25 cellular contexts compared by ENCODE assay signal in genomic region chr11:102886999-102887398, GRCh38. TPM values are rescaled to one million over a fixed set of nuclear protein-coding genes. Genes with fewer than 3 reads are reported as not detected.
DNase-seq lines count a peak whose midpoint lies in the region; TF ChIP-seq lines count a peak whose summit lies in the region.
"Had no signal": no experiment of that assay in that cellular context is flagged by ENCODE, and none has a peak within 500 bp of the region (broad histone marks: within the 10 kb centered on the region; RNA-seq: fewer than 3 reads in every experiment).

No MANE protein-coding gene starts in this region.

- H3K4me3 ChIP-seq in SJCRH30 (no peak overlapping the region), epithelial cell of esophagus (ENCODE audit: low read length) (no peak overlapping the region)
- H3K4me3 ChIP-seq: coronary artery, Peyer's patch, suprapubic skin, vagina had no signal

- H3K9me3 ChIP-seq in SJCRH30 (replicated peaks), result no peaks in the 10 kb centered on the region
- H3K9me3 ChIP-seq: Peyer's patch, suprapubic skin, vagina had no signal

- H3K36me3 ChIP-seq in SJCRH30, result no peaks in the 10 kb centered on the region
- H3K36me3 ChIP-seq: Peyer's patch, suprapubic skin, vagina had no signal

- TF ChIP-seq CTCF in epithelial cell of esophagus (IDR thresholded peaks at IDR 0.05; ENCODE audit: insufficient read depth, low read depth, low read length, missing control alignments), result no peak

- no peak overlapping the region for H3K27ac ChIP-seq in SJCRH30
- H3K27ac ChIP-seq: coronary artery, Peyer's patch, suprapubic skin, vagina had no signal

- no peaks in the 10 kb centered on the region for H3K4me1 ChIP-seq in SJCRH30
- H3K4me1 ChIP-seq: Peyer's patch, suprapubic skin, vagina had no signal

- peak; percentile 6 for DNase-seq in NCI-H2196 (lab: John Stamatoyannopoulos, UW; ENCODE audit: unreplicated experiment)
- DNase-seq in NCI-H2196 treated with DMSO at 0.1 percent for 48 hours (lab: John Stamatoyannopoulos, UW; ENCODE audit: unreplicated experiment), result no peak
- DNase-seq in SJCRH30, result peak; percentile 17 to 46
- peak; percentile 50 for DNase-seq in epithelial cell of esophagus (ENCODE audit: low read depth)
- peak; percentile 9 for DNase-seq in smooth muscle cell of the brain vasculature (ENCODE audit: low read depth, low spot score)
- no peak for DNase-seq in activated effector memory CD4-positive, alpha-beta T cell treated with Interleukin-2 at 50 U/mL for 16 hours
- no peak for DNase-seq in central memory CD4-positive, alpha-beta T cell
- no peak for DNase-seq in hippocampal formation (lab: John Stamatoyannopoulos, UW)
- DNase-seq: 8988T; activated CD8-positive, alpha-beta memory T cell treated with anti-CD3 and anti-CD28 coated beads for 24 hours; activated naive CD4-positive, alpha-beta T cell treated with anti-CD3 and anti-CD28 coated beads, Interleukin-2, amount 50 U/mL, for 16 hours; activated T-cell treated with anti-CD3 and anti-CD28 coated beads, Interleukin-2, amount 50 U/mL, for 48 hours; aorta; naive B cell; NCI-H1694; NCI-H345; NK-92 treated with Interleukin-12 subunit alpha and Interleukin-12 subunit beta, amount 100 ng/mL, for 24 hours; occipital lobe; Peyer's patch; T1000 had no signal

- H3K27me3 ChIP-seq in SJCRH30, result no peaks in the 10 kb centered on the region
- H3K27me3 ChIP-seq: Peyer's patch, suprapubic skin, vagina had no signal

RNA-seq across cellular contexts. Expression of gene MMP12, which starts 12.2 kb away (rescaled TPM):
- not detected in 2 replicates for total RNA-seq in SJCRH30 (2014; rRNA removed; shearing (Covaris generic))
- total RNA-seq: frontal cortex, kidney epithelial cell, occipital lobe, suprapubic skin, vagina had no signal

RNA-seq across cellular contexts. Expression of gene MMP3, which starts 43.6 kb away (rescaled TPM):
- total RNA-seq in SJCRH30 (2014; rRNA removed; shearing (Covaris generic)), result 0.43 and 0.71 TPM in 2 replicates
- total RNA-seq: frontal cortex, kidney epithelial cell, occipital lobe, vagina had no signal

Comparison
In these comparisons a context has a peak if more than half of its experiments do, and no peak if none do; other contexts are left out.
1. DNase-seq: peak in NCI-H2196 (single experiment), SJCRH30 (2 of 2), epithelial cell of esophagus (single experiment) and smooth muscle cell of the brain vasculature (single experiment); none in NCI-H2196 treated with DMSO at 0.1 percent for 48 hours (single experiment), activated effector memory CD4-positive, alpha-beta T cell treated with Interleukin-2 at 50 U/mL for 16 hours (single experiment), central memory CD4-positive, alpha-beta T cell (single experiment) and hippocampal formation (0 of 2).